24 cellular contexts compared by ENCODE assay signal in the genomic region with DNA sequence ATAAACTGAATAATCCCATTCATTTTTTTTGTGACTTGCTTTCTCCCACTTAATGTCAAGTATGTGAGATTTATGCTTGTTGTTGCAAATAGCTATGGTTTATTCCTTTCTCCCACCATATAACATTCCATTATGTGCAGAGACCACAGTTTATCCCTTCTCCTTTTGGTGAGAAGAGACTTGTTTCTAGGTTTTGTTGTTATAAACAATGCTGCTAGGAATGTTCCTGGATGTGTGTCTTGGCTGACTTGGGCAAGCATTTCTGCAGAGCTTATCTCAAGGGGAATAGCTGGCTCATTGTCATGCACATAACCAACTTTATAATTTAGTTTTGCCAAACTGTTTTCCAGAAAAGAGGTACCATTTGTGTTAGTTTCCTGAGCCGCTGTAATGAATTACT. TPM values are rescaled to one million over a fixed set of nuclear protein-coding genes. Genes with fewer than 3 reads are reported as not detected.
DNase-seq lines count a peak whose midpoint lies in the region; ATAC-seq and TF ChIP-seq lines count a peak whose summit lies in the region.
"Had no signal": no experiment of that assay in that cellular context is flagged by ENCODE, and none has a peak within 500 bp of the region (broad histone marks: within the 10 kb centered on the region; RNA-seq: fewer than 3 reads in every experiment).

No MANE protein-coding gene starts in this region.

- TF ChIP-seq CTCF in AG10803 (conservative IDR thresholded peaks at IDR 0.05; ENCODE audit: low read length) (no peak), fibroblast of lung (conservative IDR thresholded peaks at IDR 0.05 in 1 of 2, IDR thresholded peaks at IDR 0.05 in 1 of 2; ENCODE audit: low read depth in 1 of 2, low read length in 2 of 2) (no peak), vagina (IDR thresholded peaks at IDR 0.05) (no peak), SK-N-SH (IDR thresholded peaks at IDR 0.05) (no peak)

- TF ChIP-seq POLR2A in vagina (IDR thresholded peaks at IDR 0.05) = no peak

- H3K4me3 ChIP-seq in AG10803 (ENCODE audit: low read length) (no peak overlapping the region), fibroblast of lung (replicated peaks in 1 of 4; ENCODE audit: control extremely low read depth in 1 of 4, insufficient read depth in 1 of 4, low read depth in 3 of 4, low read length in 4 of 4) (no peak overlapping the region), aorta (ENCODE audit: low read length in 2 of 2) (no peak overlapping the region), vagina (no peak overlapping the region), SK-N-SH (ENCODE audit: low read depth in 2 of 2, low read length in 1 of 2) (no peak overlapping the region)
- H3K4me3 ChIP-seq: suprapubic skin had no signal

- 3 to 6% methylated on average over 1 of the region's 1 CpG for WGBS in aorta, 2 donors
- WGBS in SK-N-SH (ENCODE audit: low lambda C conversion rate) = 100% methylated on average over 1 of the region's 1 CpG

- no peak for TF ChIP-seq EP300 in SK-N-SH (IDR thresholded peaks at IDR 0.05; ENCODE audit: borderline replicate concordance in 1 of 2, low read depth in 1 of 2, low read length in 1 of 2)

- H2AFZ ChIP-seq in fibroblast of lung (ENCODE audit: low read length) (no peak overlapping the region), SK-N-SH (ENCODE audit: low read depth) (no peak overlapping the region)

- H3K9me3 ChIP-seq in fibroblast of lung (ENCODE audit: control insufficient read depth, insufficient read depth, low read depth, low read length) = no peaks in the 10 kb centered on the region
- no peaks in the 10 kb centered on the region for H3K9me3 ChIP-seq in aorta (ENCODE audit: control insufficient read depth, low read length)
- no peaks in the 10 kb centered on the region for H3K9me3 ChIP-seq in vagina
- H3K9me3 ChIP-seq in SK-N-SH = no peaks in the 10 kb centered on the region
- H3K9me3 ChIP-seq: suprapubic skin had no signal

- ATAC-seq in aorta (ENCODE audit: low FRiP score) = no peak
- ATAC-seq: left colon had no signal

- no peaks in the 10 kb centered on the region for H4K20me1 ChIP-seq in fibroblast of lung (ENCODE audit: control insufficient read depth, extremely low read depth, insufficient read depth, low read length)
- no peaks in the 10 kb centered on the region for H4K20me1 ChIP-seq in SK-N-SH (ENCODE audit: insufficient read depth)

- H3K36me3 ChIP-seq in fibroblast of lung (ENCODE audit: control insufficient read depth, insufficient read depth, low read length) (no peaks in the 10 kb centered on the region), aorta (ENCODE audit: control insufficient read depth in 1 of 2, insufficient read depth in 2 of 2, low read length in 1 of 2) (no peaks in the 10 kb centered on the region), vagina (no peaks in the 10 kb centered on the region), SK-N-SH (replicated peaks in 1 of 2; ENCODE audit: control insufficient read depth in 1 of 2, insufficient read depth in 2 of 2, low read length in 1 of 2) (no peaks in the 10 kb centered on the region)
- H3K36me3 ChIP-seq: suprapubic skin had no signal

- peak; percentile 56 for DNase-seq in AG10803 (ENCODE audit: low read depth)
- DNase-seq in M059J (ENCODE audit: low read depth) = peak; percentile 32
- DNase-seq in fibroblast of lung (ENCODE audit: low read depth in 2 of 2) = peak; percentile 21 to 43
- peak; percentile 37 for DNase-seq in iris pigment epithelial cell (ENCODE audit: low read depth)
- DNase-seq in aorta = no peak
- no peak for DNase-seq in vagina (ENCODE audit: extremely low spot score in 2 of 2)
- DNase-seq in NCI-H187 treated with DMSO at 0.1 percent for 48 hours (lab: John Stamatoyannopoulos, UW) = no peak
- no peak for DNase-seq in SK-N-SH
- DNase-seq: activated CD4-positive, alpha-beta memory T cell treated with anti-CD3 and anti-CD28 coated beads, Interleukin-2, amount 10 ng/mL, durations not matched to agents 7 days and 5 days; activated CD4-positive, CD25-positive, alpha-beta regulatory T cell; activated effector memory CD4-positive, alpha-beta T cell treated with Interleukin-2 at 50 U/mL for 16 hours; EL; H7; left colon; midbrain; NCI-H748 treated with DMSO at 0.1 percent for 48 hours; nephron progenitor cell; posterior cingulate gyrus; stimulated activated CD4-positive, alpha-beta T cell treated with anti-CD3 and anti-CD28 coated beads, Interleukin-1b, Interleukin-23, amount 100 ng/mL, for 48 hours; SW 1271 had no signal

- no peaks in the 10 kb centered on the region for H3F3A ChIP-seq in SK-N-SH (replicated peaks; ENCODE audit: insufficient read depth)

- H3K4me2 ChIP-seq in fibroblast of lung (ENCODE audit: extremely low read depth, insufficient read depth, low read length) = no peak overlapping the region
- no peak overlapping the region for H3K4me2 ChIP-seq in SK-N-SH

- H3K9ac ChIP-seq in fibroblast of lung (ENCODE audit: insufficient read depth, low read length) = no peak overlapping the region
- H3K9ac ChIP-seq in SK-N-SH = no peak overlapping the region

- CTCF ChIA-PET in SK-N-SH (lab: Yijun Ruan, JAX) = no interaction called here

- H3K4me1 ChIP-seq in fibroblast of lung (ENCODE audit: control insufficient read depth, extremely low read depth, insufficient read depth, low read length) (no peaks in the 10 kb centered on the region), aorta (ENCODE audit: control insufficient read depth in 1 of 2, insufficient read depth in 2 of 2, low read length in 2 of 2) (no peaks in the 10 kb centered on the region), vagina (peaks cover 11% of the 10 kb centered on the region), SK-N-SH (ENCODE audit: control insufficient read depth in 1 of 2, insufficient read depth in 2 of 2, low read depth in 1 of 2, low read length in 1 of 2) (no peaks in the 10 kb centered on the region)

- no peak for TF ChIP-seq RAD21 in SK-N-SH (IDR thresholded peaks at IDR 0.05; ENCODE audit: low read length)

- H3K79me2 ChIP-seq in fibroblast of lung (ENCODE audit: control insufficient read depth, insufficient read depth, low read length) (no peaks in the 10 kb centered on the region), SK-N-SH (ENCODE audit: insufficient read depth) (no peaks in the 10 kb centered on the region)

- POLR2A ChIA-PET in SK-N-SH (lab: Yijun Ruan, JAX) = no interaction called here

- H3K9me2 ChIP-seq in SK-N-SH = no peaks in the 10 kb centered on the region

- H3K27ac ChIP-seq in fibroblast of lung (ENCODE audit: insufficient read depth, low read length) (no peak overlapping the region), aorta (ENCODE audit: low read depth in 1 of 2, low read length in 2 of 2) (no peak overlapping the region), vagina (no peak overlapping the region), SK-N-SH (ENCODE audit: low read depth in 2 of 2, low read length in 1 of 2) (no peak overlapping the region)
- H3K27ac ChIP-seq: C4-2B, suprapubic skin had no signal

- no peaks in the 10 kb centered on the region for H3K27me3 ChIP-seq in fibroblast of lung (ENCODE audit: control insufficient read depth, insufficient read depth, low read length)
- H3K27me3 ChIP-seq in aorta (ENCODE audit: control insufficient read depth in 1 of 2, insufficient read depth in 2 of 2, low read length in 1 of 2) = no peaks in the 10 kb centered on the region
- H3K27me3 ChIP-seq in vagina = no peaks in the 10 kb centered on the region
- H3K27me3 ChIP-seq in SK-N-SH (ENCODE audit: insufficient read depth) = no peaks in the 10 kb centered on the region
- H3K27me3 ChIP-seq: suprapubic skin had no signal

- intact Hi-C loops in aorta (cut with DNase I) = no loop called here
- intact Hi-C loops in vagina (cut with DNase I) = no loop called here

TF ChIP-seq in SK-N-SH, 30 proteins besides CTCF, POLR2A, EP300 and RAD21 (continues in another document):
- TF ChIP-seq NRF1 (IDR thresholded peaks at IDR 0.05; ENCODE audit: low read depth, low read length) (no peak), POLR2AphosphoS5 (IDR thresholded peaks at IDR 0.05; ENCODE audit: low read depth, low read length) (no peak), MXI1 (IDR thresholded peaks at IDR 0.05; ENCODE audit: low read depth, low read length) (no peak)
- TF ChIP-seq, protein P1, sequence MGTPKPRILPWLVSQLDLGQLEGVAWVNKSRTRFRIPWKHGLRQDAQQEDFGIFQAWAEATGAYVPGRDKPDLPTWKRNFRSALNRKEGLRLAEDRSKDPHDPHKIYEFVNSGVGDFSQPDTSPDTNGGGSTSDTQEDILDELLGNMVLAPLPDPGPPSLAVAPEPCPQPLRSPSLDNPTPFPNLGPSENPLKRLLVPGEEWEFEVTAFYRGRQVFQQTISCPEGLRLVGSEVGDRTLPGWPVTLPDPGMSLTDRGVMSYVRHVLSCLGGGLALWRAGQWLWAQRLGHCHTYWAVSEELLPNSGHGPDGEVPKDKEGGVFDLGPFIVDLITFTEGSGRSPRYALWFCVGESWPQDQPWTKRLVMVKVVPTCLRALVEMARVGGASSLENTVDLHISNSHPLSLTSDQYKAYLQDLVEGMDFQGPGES (IDR thresholded peaks at IDR 0.05; ENCODE audit: low read depth, low read length) = no peak
- TF ChIP-seq, protein P2, sequence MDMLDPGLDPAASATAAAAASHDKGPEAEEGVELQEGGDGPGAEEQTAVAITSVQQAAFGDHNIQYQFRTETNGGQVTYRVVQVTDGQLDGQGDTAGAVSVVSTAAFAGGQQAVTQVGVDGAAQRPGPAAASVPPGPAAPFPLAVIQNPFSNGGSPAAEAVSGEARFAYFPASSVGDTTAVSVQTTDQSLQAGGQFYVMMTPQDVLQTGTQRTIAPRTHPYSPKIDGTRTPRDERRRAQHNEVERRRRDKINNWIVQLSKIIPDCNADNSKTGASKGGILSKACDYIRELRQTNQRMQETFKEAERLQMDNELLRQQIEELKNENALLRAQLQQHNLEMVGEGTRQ (IDR thresholded peaks at IDR 0.05; ENCODE audit: borderline replicate concordance, low read depth, low read length) = no peak

RNA-seq across cellular contexts. Expression of a gene that starts 47.6 kb away (rescaled TPM):
- total RNA-seq in M059J (2014; rRNA removed; shearing (Covaris generic)) = 107 and 130 TPM in 2 replicates
- 98.9 and 112 TPM in 2 replicates for total RNA-seq in fibroblast of lung
- 110 and 125 TPM in 2 replicates for polyA plus RNA-seq in fibroblast of lung
- polyA plus RNA-seq in fibroblast of lung (2012) = 90.9 and 113 TPM in 2 replicates
- 31.4 and 40.3 TPM in 2 replicates for polyA minus RNA-seq in fibroblast of lung (ENCODE audit: low replicate concordance)
- total RNA-seq in aorta = 10 to 100 TPM; 73.8 to 85.8 TPM
- polyA plus RNA-seq in aorta = 100 to 1,000 TPM in 1 of 2 donors, 10 to 100 TPM in 1; 84.4 to 178 TPM
- 87.9 TPM for total RNA-seq in vagina
- polyA plus RNA-seq in SK-N-SH (2012; rRNA removed) = 62.0 and 74.3 TPM in 2 replicates
- polyA plus RNA-seq in SK-N-SH (2012; cell fraction: cytosol; rRNA removed) = 90.5 and 111 TPM in 2 replicates
- 34.3 and 68.3 TPM in 2 replicates for polyA plus RNA-seq in SK-N-SH (2012; cell fraction: nucleus; rRNA removed)

RNA-seq across cellular contexts. Expression of a gene that starts 56.5 kb away (rescaled TPM):
- not detected in 2 replicates for total RNA-seq in M059J (2014; rRNA removed; shearing (Covaris generic))
- total RNA-seq in fibroblast of lung (not detected in 2 replicates), aorta (not detected), vagina (not detected)
- polyA plus RNA-seq in fibroblast of lung (not detected in 2 replicates), aorta (not detected), SK-N-SH (2012; rRNA removed) (not detected in 2 replicates)
- polyA plus RNA-seq in fibroblast of lung (2012) = not detected in 2 replicates
- polyA minus RNA-seq in fibroblast of lung (ENCODE audit: low replicate concordance) = not detected in 2 replicates
- 0.01 TPM in 1 of 2 replicates, not detected in the other for polyA plus RNA-seq in SK-N-SH (2012; cell fraction: cytosol; rRNA removed)
- not detected in 2 replicates for polyA plus RNA-seq in SK-N-SH (2012; cell fraction: nucleus; rRNA removed)
- total RNA-seq: activated CD4-positive, alpha-beta memory T cell treated with anti-CD3 and anti-CD28 coated beads, Interleukin-2, amount 10 ng/mL, durations not matched to agents 7 days and 5 days; bronchial epithelial cell; left colon; skeletal muscle tissue; suprapubic skin had no signal

Comparison
In these comparisons a context has a peak if more than half of its experiments do, and no peak if none do; other contexts are left out.
1. DNase-seq: peak in AG10803 (single experiment), M059J (single experiment), fibroblast of lung (2 of 2) and iris pigment epithelial cell (single experiment); none in aorta (0 of 2), vagina (0 of 2), NCI-H187 treated with DMSO at 0.1 percent for 48 hours (single experiment) and SK-N-SH (single experiment).